In the genomic region with DNA sequence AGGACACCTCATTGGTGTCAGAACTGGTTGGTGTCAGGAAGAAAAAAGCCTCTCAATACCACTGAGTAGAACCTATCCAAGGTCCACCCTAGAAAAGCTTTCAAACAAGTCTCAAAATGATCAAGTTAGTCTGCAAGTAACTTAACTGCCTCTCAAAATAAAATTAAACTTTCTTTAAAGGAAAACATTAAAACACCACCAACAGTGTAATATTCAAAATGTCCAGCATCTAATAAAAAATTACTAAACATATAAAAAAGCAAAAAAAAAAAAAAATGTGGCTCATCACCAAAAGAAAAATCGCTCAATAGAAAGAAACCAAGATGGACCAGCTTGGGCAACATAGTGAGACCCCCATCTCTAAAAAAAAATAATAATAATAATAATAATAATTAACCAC, we compare ENCODE assay signal across 10 cellular contexts. TPM values are rescaled to one million over a fixed set of nuclear protein-coding genes. Genes with fewer than 3 reads are reported as not detected.
"Had no signal": no experiment of that assay in that cellular context is flagged by ENCODE, and none has a peak within 500 bp of the region (broad histone marks: within the 10 kb centered on the region; RNA-seq: fewer than 3 reads in every experiment).

No MANE protein-coding gene starts in this region.

- DNase-seq: GM23248, GOT3, H7, H9, HCEC 1CT, HFFc6 had no signal

- H3K36me3 ChIP-seq: HAP-1 had no signal

- H3K4me1 ChIP-seq: HAP-1 had no signal

- FAIRE-seq: H1, H54 had no signal

- H3K4me3 ChIP-seq: GM23248, GM23338, HAP-1 had no signal

- H3K27ac ChIP-seq: GM23248 had no signal

- H3K9me3 ChIP-seq: HAP-1 had no signal

RNA-seq across cellular contexts. Expression of gene NOS1AP, which starts 27.1 kb away (rescaled TPM):
- total RNA-seq: GM23248 had no signal
